8 cellular contexts compared by ENCODE assay signal in genomic region chr10:3935141-3935540, GRCh38.
DNase-seq lines count a peak whose midpoint lies in the region; ATAC-seq, FAIRE-seq and TF ChIP-seq lines count a peak whose summit lies in the region.

No MANE protein-coding gene starts in this region.

- peak; percentile 96 for ATAC-seq in GM18519 (IDR thresholded peaks at IDR 0.05; ENCODE audit: low FRiP score, unreplicated experiment)
- peak; percentile 99 for ATAC-seq in HG02938 (IDR thresholded peaks at IDR 0.05; ENCODE audit: unreplicated experiment)

- H3K9ac ChIP-seq in endothelial cell of umbilical vein (replicated peaks; ENCODE audit: extremely low read depth, insufficient read depth, low read length) (peak overlapping the region; percentile 74), parathyroid adenoma (no peak overlapping the region)

- no peak for TF ChIP-seq POLR2A in endothelial cell of umbilical vein (IDR thresholded peaks at IDR 0.05; ENCODE audit: low read depth, low read length)

- TF ChIP-seq CTCF in endothelial cell of umbilical vein (IDR thresholded peaks at IDR 0.05; ENCODE audit: extremely low read depth in 1 of 2, insufficient read depth in 1 of 2, low read depth in 1 of 2, low read length in 2 of 2): no peak
- TF ChIP-seq CTCF in parathyroid adenoma (IDR thresholded peaks at IDR 0.05): no peak

- intact Hi-C loops in activated CD4-positive, alpha-beta T cell treated with anti-CD3 and anti-CD28 coated beads, Interleukin-2, amount 10 ng/mL, durations not matched to agents 24 days and 14 days (cut with micrococcal nuclease): loop anchor here (1.0 to 10.0 kb wide), 15 partner anchors 11 to 842 kb away; no protein-coding TSS in a partner anchor
- intact Hi-C loops in endothelial cell of umbilical vein (cut with micrococcal nuclease): loop anchor here (5.0 kb wide), 3 partner anchors 197 to 832 kb away; no protein-coding TSS in a partner anchor

- H3K9me3 Mint-ChIP-seq in activated CD4-positive, alpha-beta T cell treated with anti-CD3 and anti-CD28 coated beads, Interleukin-2, amount 10 ng/mL, durations not matched to agents 24 days and 14 days: peaks cover 12% of the 10 kb centered on the region

- H2AFZ ChIP-seq in endothelial cell of umbilical vein (ENCODE audit: low read depth, low read length) (no peak overlapping the region), parathyroid adenoma (peak overlapping the region; percentile 18)

- BruUV-seq in endothelial cell of umbilical vein (replicated peaks; lab: Mats Ljungman, UMichigan): no TSS peak

- H3K27ac Mint-ChIP-seq in activated CD4-positive, alpha-beta T cell treated with anti-CD3 and anti-CD28 coated beads, Interleukin-2, amount 10 ng/mL, durations not matched to agents 24 days and 14 days: peak overlapping the region; percentile 88

- H3K27me3 ChIP-seq in endothelial cell of umbilical vein (ENCODE audit: control insufficient read depth in 2 of 2, insufficient read depth in 2 of 2, low read length in 2 of 2): no peaks in the 10 kb centered on the region
- H3K27me3 ChIP-seq in parathyroid adenoma (ENCODE audit: control insufficient read depth, insufficient read depth, low read length): no peaks in the 10 kb centered on the region

- H3K4me3 ChIP-seq in endothelial cell of umbilical vein (replicated peaks in 1 of 3; ENCODE audit: insufficient read depth in 1 of 3, low read depth in 1 of 3, low read length in 3 of 3) (no peak overlapping the region), parathyroid adenoma (ENCODE audit: low read depth, low read length) (no peak overlapping the region)

- H3K36me3 ChIP-seq in endothelial cell of umbilical vein (ENCODE audit: control insufficient read depth in 2 of 2, extremely low read depth in 1 of 2, insufficient read depth in 2 of 2, low read length in 2 of 2) (no peaks in the 10 kb centered on the region), parathyroid adenoma (ENCODE audit: control insufficient read depth, insufficient read depth, low read length) (no peaks in the 10 kb centered on the region)

- DNase-seq in activated CD4-positive, alpha-beta T cell treated with anti-CD3 and anti-CD28 coated beads, Interleukin-2, amount 10 ng/mL, durations not matched to agents 24 days and 14 days: peak; percentile 93
- DNase-seq in endothelial cell of umbilical vein (ENCODE audit: low read depth, low spot score): peak; percentile 26
- no peak for DNase-seq in SIG-M5 treated with dmso at 0.1 percent for 504 hours (lab: John Stamatoyannopoulos, UW; ENCODE audit: unreplicated experiment)
- no peak for DNase-seq in SKM-1 (lab: John Stamatoyannopoulos, UW; ENCODE audit: unreplicated experiment)
- no peak for DNase-seq in NCI-H1436 treated with DMSO at 0.1 percent for 48 hours (lab: John Stamatoyannopoulos, UW)

- no peaks in the 10 kb centered on the region for H4K20me1 ChIP-seq in endothelial cell of umbilical vein (replicated peaks; ENCODE audit: control insufficient read depth, extremely low read depth, insufficient read depth, low read length)

- H3K79me2 ChIP-seq in endothelial cell of umbilical vein (ENCODE audit: control insufficient read depth, insufficient read depth, low read length) (no peaks in the 10 kb centered on the region), parathyroid adenoma (no peaks in the 10 kb centered on the region)

- H3K27ac ChIP-seq in endothelial cell of umbilical vein (ENCODE audit: insufficient read depth, low read depth, low read length) (peak overlapping the region; percentile 75), parathyroid adenoma (peak overlapping the region; percentile 53)

- H3K36me3 Mint-ChIP-seq in activated CD4-positive, alpha-beta T cell treated with anti-CD3 and anti-CD28 coated beads, Interleukin-2, amount 10 ng/mL, durations not matched to agents 24 days and 14 days (ENCODE audit: low read depth): peaks cover 18% of the 10 kb centered on the region

- peaks cover 59% of the 10 kb centered on the region for H3K4me1 Mint-ChIP-seq in activated CD4-positive, alpha-beta T cell treated with anti-CD3 and anti-CD28 coated beads, Interleukin-2, amount 10 ng/mL, durations not matched to agents 24 days and 14 days

- H3K4me2 ChIP-seq in endothelial cell of umbilical vein (ENCODE audit: insufficient read depth, low read length): peak overlapping the region; percentile 93
- no peak overlapping the region for H3K4me2 ChIP-seq in parathyroid adenoma (ENCODE audit: low read length)

- FAIRE-seq in endothelial cell of umbilical vein (lab: Jason Lieb, UNC): no peak

- POLR2A ChIA-PET in endothelial cell of umbilical vein (lab: Charles Lee): no interaction called here

- H3K9me3 ChIP-seq in endothelial cell of umbilical vein (replicated peaks; ENCODE audit: control insufficient read depth, insufficient read depth, low read length): no peaks in the 10 kb centered on the region
- no peaks in the 10 kb centered on the region for H3K9me3 ChIP-seq in parathyroid adenoma (ENCODE audit: control insufficient read depth, low read length)

- H3K4me1 ChIP-seq in endothelial cell of umbilical vein (ENCODE audit: control insufficient read depth, extremely low read depth, insufficient read depth, low read length): peaks cover 24% of the 10 kb centered on the region
- H3K4me1 ChIP-seq in parathyroid adenoma: no peaks in the 10 kb centered on the region

- dilution Hi-C loops in endothelial cell of umbilical vein (cut with MboI; ENCODE audit: extremely low pct_ligation_motif_present, low sequenced_read_pairs): no loop called here

- CTCF ChIA-PET in endothelial cell of umbilical vein (lab: Charles Lee): interaction anchor here (1.0 to 1.6 kb wide), 2 partner anchors 11 to 737 kb away, joined by 4 to 5 read pairs; no protein-coding TSS in a partner anchor

- no peaks in the 10 kb centered on the region for H3K9me1 ChIP-seq in endothelial cell of umbilical vein (replicated peaks; ENCODE audit: control insufficient read depth, extremely low read depth, insufficient read depth, low read length)

- no peaks in the 10 kb centered on the region for H3K27me3 Mint-ChIP-seq in activated CD4-positive, alpha-beta T cell treated with anti-CD3 and anti-CD28 coated beads, Interleukin-2, amount 10 ng/mL, durations not matched to agents 24 days and 14 days

- H3K4me3 Mint-ChIP-seq in activated CD4-positive, alpha-beta T cell treated with anti-CD3 and anti-CD28 coated beads, Interleukin-2, amount 10 ng/mL, durations not matched to agents 24 days and 14 days: peak overlapping the region; percentile 65

TF ChIP-seq in endothelial cell of umbilical vein, 7 proteins besides CTCF, POLR2A, EP300 and RAD21:
- TF ChIP-seq MAX (IDR thresholded peaks at IDR 0.05; ENCODE audit: insufficient read depth, insufficient read length) (no peak), GATA2 (IDR thresholded peaks at IDR 0.05; ENCODE audit: insufficient read depth, insufficient read length, low read depth, low read length) (no peak), POLR2AphosphoS5 (IDR thresholded peaks at IDR 0.05; ENCODE audit: insufficient read depth, low read depth, low read length) (no peak), JUN (IDR thresholded peaks at IDR 0.05; ENCODE audit: borderline replicate concordance, insufficient read depth, insufficient read length, low read depth) (no peak), FOS (IDR thresholded peaks at IDR 0.05; ENCODE audit: borderline replicate concordance, insufficient read depth, low read length) (no peak), EZH2 (IDR thresholded peaks at IDR 0.05; ENCODE audit: borderline replicate concordance, low read depth, low read length, severe bottlenecking) (no peak), MYC (IDR thresholded peaks at IDR 0.05; ENCODE audit: low read depth, low read length) (no peak)

Comparison
In these comparisons a context has a peak if more than half of its experiments do, and no peak if none do; other contexts are left out.
1. DNase-seq: peak in activated CD4-positive, alpha-beta T cell treated with anti-CD3 and anti-CD28 coated beads, Interleukin-2, amount 10 ng/mL, durations not matched to agents 24 days and 14 days (single experiment) and endothelial cell of umbilical vein (single experiment); none in SIG-M5 treated with dmso at 0.1 percent for 504 hours (single experiment), SKM-1 (single experiment) and NCI-H1436 treated with DMSO at 0.1 percent for 48 hours (single experiment).